Comparison of ENCODE assay signal across 32 cellular contexts in genomic region chr4:151728679-151729078, GRCh38.
"Had no signal": no experiment of that assay in that cellular context is flagged by ENCODE, and none has a peak within 500 bp of the region (broad histone marks: within the 10 kb centered on the region; RNA-seq: fewer than 3 reads in every experiment).

No MANE protein-coding gene starts in this region.

- H3K27me3 Mint-ChIP-seq: activated B cell treated with CpG ODN at 0.5 μM for 24 hours; activated CD8-positive, alpha-beta T cell treated with anti-CD3 and anti-CD28 coated beads for 36 hours; activated naive CD8-positive, alpha-beta T cell treated with anti-CD3 and anti-CD28 coated beads, Interleukin-2, amount 10 ng/mL, durations not matched to agents 7 days and 5 days; central memory CD8-positive, alpha-beta T cell; dendritic cell treated with granulocyte-macrophage colony-stimulating factor and Interleukin-4, amounts not matched to agents 40 ng/mL and 50 ng/mL, for 4 days; T-helper 17 cell had no signal

- H3K27ac ChIP-seq: ascending aorta, coronary artery, dorsolateral prefrontal cortex, esophagus muscularis mucosa, gastroesophageal sphincter, heart right ventricle, WERI-Rb-1 had no signal

- H3K4me1 ChIP-seq: ascending aorta, esophagus muscularis mucosa, gastroesophageal sphincter, heart right ventricle had no signal

- H3K4me3 Mint-ChIP-seq: activated B cell treated with CpG ODN at 0.5 μM for 24 hours; activated CD8-positive, alpha-beta T cell treated with anti-CD3 and anti-CD28 coated beads for 36 hours; activated naive CD4-positive, alpha-beta T cell treated with anti-CD3 and anti-CD28 coated beads for 36 hours; activated naive CD8-positive, alpha-beta T cell treated with anti-CD3 and anti-CD28 coated beads, Interleukin-2, amount 10 ng/mL, durations not matched to agents 7 days and 5 days; activated T-cell treated with anti-CD3 and anti-CD28 coated beads, Interleukin-2, amount 50 U/mL, for 4 hours; brain; central memory CD8-positive, alpha-beta T cell; dendritic cell treated with granulocyte-macrophage colony-stimulating factor and Interleukin-4, amounts not matched to agents 40 ng/mL and 50 ng/mL, for 4 days; endodermal cell; T-helper 17 cell; T-helper 2 cell treated with Interferon-gamma antibody and Interleukin-4, amounts not matched to agents 5 μg/mL and 100 μg/mL, for 36 hours had no signal

- H3K27ac Mint-ChIP-seq: activated B cell treated with CpG ODN at 0.5 μM for 24 hours; activated naive CD4-positive, alpha-beta T cell treated with anti-CD3 and anti-CD28 coated beads for 36 hours; activated naive CD8-positive, alpha-beta T cell treated with anti-CD3 and anti-CD28 coated beads, Interleukin-2, amount 10 ng/mL, durations not matched to agents 7 days and 5 days; brain; dendritic cell treated with granulocyte-macrophage colony-stimulating factor and Interleukin-4, amounts not matched to agents 40 ng/mL and 50 ng/mL, for 4 days; endodermal cell; T-helper 17 cell; T-helper 2 cell treated with Interferon-gamma antibody and Interleukin-4, amounts not matched to agents 5 μg/mL and 100 μg/mL, for 36 hours had no signal

- ATAC-seq: activated CD4-positive, CD25-positive, alpha-beta regulatory T cell treated with anti-CD3 and anti-CD28 coated beads, Interleukin-2, amount 50 U/mL, for 24 hours; activated CD8-positive, alpha-beta T cell treated with anti-CD3 and anti-CD28 coated beads for 36 hours; activated T-cell treated with anti-CD3 and anti-CD28 coated beads, Interleukin-2, amount 50 U/mL, for 4 hours; gastroesophageal sphincter; heart right ventricle; T-helper 17 cell had no signal

- H2AFZ ChIP-seq: hepatocyte had no signal

- H3K27me3 ChIP-seq: ascending aorta, dorsolateral prefrontal cortex, esophagus muscularis mucosa, gastroesophageal sphincter, heart right ventricle, hepatocyte had no signal

- H3K9me3 ChIP-seq: ascending aorta, esophagus muscularis mucosa, gastroesophageal sphincter, heart right ventricle had no signal

- H3K4me3 ChIP-seq: ascending aorta, coronary artery, dorsolateral prefrontal cortex, esophagus muscularis mucosa, gastroesophageal sphincter, heart right ventricle, hepatocyte had no signal

- H3K9me3 Mint-ChIP-seq: activated B cell treated with CpG ODN at 0.5 μM for 24 hours; activated CD8-positive, alpha-beta T cell treated with anti-CD3 and anti-CD28 coated beads for 36 hours; activated naive CD4-positive, alpha-beta T cell treated with anti-CD3 and anti-CD28 coated beads for 36 hours; activated naive CD4-positive, alpha-beta T cell treated with anti-CD3 and anti-CD28 coated beads, Interleukin-2, amount 50 U/mL, for 72 hours; activated naive CD8-positive, alpha-beta T cell treated with anti-CD3 and anti-CD28 coated beads, Interleukin-2, amount 10 ng/mL, durations not matched to agents 7 days and 5 days; activated T-cell treated with anti-CD3 and anti-CD28 coated beads, Interleukin-2, amount 50 U/mL, for 4 hours; central memory CD8-positive, alpha-beta T cell; dendritic cell treated with granulocyte-macrophage colony-stimulating factor and Interleukin-4, amounts not matched to agents 40 ng/mL and 50 ng/mL, for 4 days; T-helper 2 cell treated with Interferon-gamma antibody and Interleukin-4, amounts not matched to agents 5 μg/mL and 100 μg/mL, for 36 hours had no signal

- H3K4me2 ChIP-seq: hepatocyte had no signal

- DNase-seq: activated B cell treated with CpG ODN at 0.5 μM for 24 hours; activated CD4-positive, alpha-beta T cell treated with anti-CD3 and anti-CD28 coated beads for 48 hours; activated CD4-positive, alpha-beta T cell treated with anti-CD3 and anti-CD28 coated beads, Interleukin-2, amount 50 U/mL, for 1 hour; activated CD4-positive, alpha-beta T cell treated with anti-CD3 and anti-CD28 coated beads, Interleukin-2, amount 50 U/mL, for 48 hours; activated CD8-positive, alpha-beta memory T cell treated with anti-CD3 and anti-CD28 coated beads for 24 hours; activated CD8-positive, alpha-beta T cell treated with anti-CD3 and anti-CD28 coated beads for 36 hours; activated effector memory CD4-positive, alpha-beta T cell treated with Interleukin-2 at 50 U/mL for 16 hours; activated gamma-delta T cell treated with Interleukin-2 at 50 U/mL for 16 hours; activated naive CD4-positive, alpha-beta T cell treated with anti-CD3 and anti-CD28 coated beads for 36 hours; activated naive CD8-positive, alpha-beta T cell treated with anti-CD3 and anti-CD28 coated beads, Interleukin-2, amount 10 ng/mL, durations not matched to agents 7 days and 5 days; activated T-cell treated with anti-CD3 and anti-CD28 coated beads, Interleukin-2, amount 50 U/mL, for 4 hours; dorsolateral prefrontal cortex; effector memory CD4-positive, alpha-beta T cell; endodermal cell; erythroblast; foreskin melanocyte; heart right ventricle; T-helper 1 cell; T-helper 17 cell; T1000; WERI-Rb-1 had no signal

- H3K36me3 ChIP-seq: ascending aorta, esophagus muscularis mucosa, gastroesophageal sphincter, heart right ventricle, WERI-Rb-1 had no signal
